16 cellular contexts compared by ENCODE assay signal in the genomic region with DNA sequence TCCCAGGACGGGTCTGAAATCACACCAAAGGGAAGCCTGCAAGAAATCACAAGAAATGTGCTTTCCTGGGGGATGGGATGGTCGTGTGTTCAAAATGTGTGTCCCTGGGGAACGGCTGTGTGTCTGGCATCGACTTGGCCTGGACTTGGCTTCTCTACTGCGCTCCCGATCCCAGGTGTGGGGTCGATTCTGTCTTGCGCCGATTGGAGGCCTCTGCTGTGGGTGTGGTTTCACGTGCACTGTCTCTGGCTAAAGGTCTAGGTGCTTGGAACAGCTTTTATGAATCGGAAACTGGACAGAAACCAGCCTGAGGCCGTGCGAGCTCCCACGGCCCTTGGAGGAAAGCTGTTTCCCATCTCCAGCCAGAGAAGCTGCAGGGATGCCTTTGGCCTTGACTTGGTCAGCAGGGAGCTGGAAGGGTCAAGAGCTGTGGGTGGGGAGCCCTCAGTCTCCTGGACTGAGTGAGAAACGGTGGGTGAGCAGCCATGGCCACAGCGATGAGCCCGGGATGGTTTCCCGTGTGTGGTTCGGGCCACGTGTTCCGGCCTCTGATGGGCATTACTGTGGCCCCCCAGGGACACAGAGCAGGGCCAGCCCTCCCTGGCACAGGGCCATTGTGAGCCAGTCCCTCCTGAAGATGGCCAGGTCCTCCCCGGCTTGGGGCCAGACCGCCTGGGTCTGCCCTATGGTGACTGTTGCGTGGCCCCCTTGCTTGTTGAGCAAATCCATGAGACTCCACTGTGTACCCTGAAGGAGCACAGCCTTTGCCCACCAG. TPM values are rescaled to one million over a fixed set of nuclear protein-coding genes. Genes with fewer than 3 reads are reported as not detected.
DNase-seq lines count a peak whose midpoint lies in the region; ATAC-seq and TF ChIP-seq lines count a peak whose summit lies in the region.
"Had no signal": no experiment of that assay in that cellular context is flagged by ENCODE, and none has a peak within 500 bp of the region (broad histone marks: within the 10 kb centered on the region; RNA-seq: fewer than 3 reads in every experiment).

No MANE protein-coding gene starts in this region.

- H3K27me3 ChIP-seq in colonic mucosa (no peaks in the 10 kb centered on the region), transverse colon (peaks cover 14% of the 10 kb centered on the region)

- H3K36me3 Mint-ChIP-seq in nephron progenitor cell (ENCODE audit: low read depth), result no peaks in the 10 kb centered on the region
- H3K36me3 Mint-ChIP-seq in T-helper 17 cell (ENCODE audit: low read depth), result no peaks in the 10 kb centered on the region

- WGBS in transverse colon (ENCODE audit: low coverage in 1 of 2), 2 donors, result 27 to 67% methylated on average over 8 to 21 of the region's 24 CpGs

- TF ChIP-seq CTCF in colonic mucosa (IDR thresholded peaks at IDR 0.05) (no peak), nephron progenitor cell (IDR thresholded peaks at IDR 0.05) (no peak), transverse colon (IDR thresholded peaks at IDR 0.05) (no peak)

- H3K4me1 ChIP-seq in colonic mucosa (peaks cover 33% of the 10 kb centered on the region), transverse colon (peaks cover 27 to 64% (median 52%) of the 10 kb centered on the region in 4 donors)

- no peaks in the 10 kb centered on the region for H3K36me3 ChIP-seq in colonic mucosa
- H3K36me3 ChIP-seq in transverse colon, result no peaks in the 10 kb centered on the region

- TF ChIP-seq EP300 in transverse colon (IDR thresholded peaks at IDR 0.05; ENCODE audit: low read depth), result no peak

- peaks cover 65% of the 10 kb centered on the region for H3K4me1 Mint-ChIP-seq in nephron progenitor cell
- H3K4me1 Mint-ChIP-seq in T-helper 17 cell, result peaks cover 8% of the 10 kb centered on the region

- no peak overlapping the region for H3K4me3 ChIP-seq in colonic mucosa
- H3K4me3 ChIP-seq in transverse colon, result no peak overlapping the region
- H3K4me3 ChIP-seq: K562 had no signal

- TF ChIP-seq POLR2A in transverse colon (IDR thresholded peaks at IDR 0.05), result no peak

- ATAC-seq in GM18502 (IDR thresholded peaks at IDR 0.05; ENCODE audit: poor library complexity, unreplicated experiment), result no peak
- ATAC-seq in T-helper 17 cell, result no peak
- ATAC-seq: K562, Panc1 had no signal

- H3K27ac ChIP-seq in colonic mucosa (peak overlapping the region; percentile 77), transverse colon (peak overlapping the region; percentile 24 to 77 (median 74))
- H3K27ac ChIP-seq: 22Rv1 had no signal

- H3K27ac Mint-ChIP-seq in nephron progenitor cell (peak overlapping the region; percentile 39), T-helper 17 cell (no peak overlapping the region)

- no peaks in the 10 kb centered on the region for H3K9me3 Mint-ChIP-seq in nephron progenitor cell

- in situ Hi-C loops in transverse colon (cut with MboI; ENCODE audit: low pct_ligation_motif_present in 1 of 4, low pct_unique_long_range_greater_than_20kb in 1 of 4, low sequenced_read_pairs in 3 of 4), result no loop called here

- H3K4me3 Mint-ChIP-seq in nephron progenitor cell (no peak overlapping the region), T-helper 17 cell (no peak overlapping the region)

- peaks cover 4% of the 10 kb centered on the region for H3K27me3 Mint-ChIP-seq in nephron progenitor cell (ENCODE audit: low read depth, poor library complexity)
- no peaks in the 10 kb centered on the region for H3K27me3 Mint-ChIP-seq in T-helper 17 cell

- H3K9ac ChIP-seq in colonic mucosa (ENCODE audit: low read depth in 2 of 2, low read length in 2 of 2), result peak overlapping the region in 1 of 2 donors; percentile 59

- H3K9me3 ChIP-seq in colonic mucosa (no peaks in the 10 kb centered on the region), transverse colon (no peaks in the 10 kb centered on the region), T-helper 17 cell (ENCODE audit: control insufficient read depth, low read length, poor library complexity, severe bottlenecking) (no peaks in the 10 kb centered on the region)

- DNase-seq in NCI-H510A treated with DMSO at 0.1 percent for 48 hours (lab: John Stamatoyannopoulos, UW) (peak; percentile 13), NCI-H510A (lab: John Stamatoyannopoulos, UW) (no peak), colonic mucosa (peak; percentile 77), nephron progenitor cell (no peak), transverse colon (peak; percentile 40), HT-29 (ENCODE audit: low spot score) (no peak), T-helper 17 cell (no peak)
- DNase-seq: C1 segment of cervical spinal cord, COR-L47, HCEC 1CT, NCI-H1048, NCI-H345 had no signal

- intact Hi-C loops in colonic mucosa (cut with DNase I) (no loop called here), transverse colon (cut with DNase I; ENCODE audit: low total_unique reads) (no loop called here)

RNA-seq across cellular contexts. Expression of gene MCF2L, which starts 29.7 kb away (rescaled TPM):
- 10 to 100 TPM; 45.0 to 88.3 TPM for total RNA-seq in colonic mucosa
- 100 to 1,000 TPM in 2 of 4 donors, 10 to 100 TPM in 2; 62.1 to 186 (median 91.3) TPM for total RNA-seq in transverse colon
- total RNA-seq in HT-29 (2014; rRNA removed; shearing (Covaris generic)), result 46.7 and 53.2 TPM in 2 replicates
- total RNA-seq in T-helper 17 cell, result 10 to 100 TPM in 1 of 2 donors, 1 to 10 TPM in 1; 9.7 to 13.2 TPM

Comparison
In these comparisons a context has a peak if more than half of its experiments do, and no peak if none do; other contexts are left out.
1. DNase-seq: peak in NCI-H510A treated with DMSO at 0.1 percent for 48 hours (single experiment), colonic mucosa (single experiment) and transverse colon (single experiment); none in NCI-H510A (single experiment), nephron progenitor cell (single experiment), HT-29 (single experiment) and T-helper 17 cell (0 of 3).